ENCODE assay signal across 26 cellular contexts in the genomic region with DNA sequence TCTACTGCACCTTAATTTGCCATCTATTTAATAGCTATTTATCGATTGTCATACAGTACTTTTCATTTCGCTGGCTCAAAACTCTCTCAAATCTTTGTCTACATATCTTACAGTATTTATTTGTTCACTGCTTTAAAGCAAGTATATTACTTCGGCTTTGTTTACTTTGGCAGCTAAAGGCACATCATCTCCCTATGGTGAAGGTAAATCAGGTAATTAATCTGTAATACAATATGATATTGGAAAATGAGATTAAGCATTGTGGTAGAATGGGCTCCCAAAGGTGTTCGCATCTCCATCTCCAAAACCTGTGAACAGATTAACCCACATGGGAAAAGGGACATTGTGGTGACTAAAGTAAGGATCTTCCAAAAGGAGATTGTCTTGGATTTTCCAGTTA. TPM values are rescaled to one million over a fixed set of nuclear protein-coding genes. Genes with fewer than 3 reads are reported as not detected.
"Had no signal": no experiment of that assay in that cellular context is flagged by ENCODE, and none has a peak within 500 bp of the region (broad histone marks: within the 10 kb centered on the region; RNA-seq: fewer than 3 reads in every experiment).

No MANE protein-coding gene starts in this region.

- H3K9me3 ChIP-seq: upper lobe of right lung had no signal

- H3K27me3 Mint-ChIP-seq: activated CD4-positive, alpha-beta memory T cell treated with anti-CD3 and anti-CD28 coated beads, Interleukin-2, amount 10 ng/mL, durations not matched to agents 7 days and 5 days; activated CD4-positive, alpha-beta T cell treated with anti-CD3 and anti-CD28 coated beads, Interleukin-2, amount 10 ng/mL, durations not matched to agents 24 days and 14 days; brain; dendritic cell treated with granulocyte-macrophage colony-stimulating factor and Interleukin-4, amounts not matched to agents 40 ng/mL and 50 ng/mL, for 4 days had no signal

- H3K27me3 ChIP-seq: upper lobe of right lung had no signal

- DNase-seq: activated CD4-positive, alpha-beta memory T cell treated with anti-CD3 and anti-CD28 coated beads, Interleukin-2, amount 10 ng/mL, durations not matched to agents 7 days and 5 days; activated CD4-positive, alpha-beta T cell treated with anti-CD3 and anti-CD28 coated beads, Interleukin-2, amount 10 ng/mL, durations not matched to agents 24 days and 14 days; activated effector memory CD4-positive, alpha-beta T cell treated with anti-CD3 and anti-CD28 coated beads, Interleukin-2, amount 50 U/mL, for 16 hours; activated naive CD4-positive, alpha-beta T cell treated with anti-CD3 and anti-CD28 coated beads, Interleukin-2, amount 50 U/mL, for 16 hours; activated T-cell treated with anti-CD3 and anti-CD28 coated beads, Interleukin-2, amount 50 U/mL, for 72 hours; anterior cingulate cortex; effector CD8-positive, alpha-beta T cell; foreskin melanocyte; glutamatergic neuron; hippocampal formation; kidney glomerular epithelial cell; left ventricle myocardium superior; mammary epithelial cell; midbrain; right cardiac atrium; stimulated activated CD4-positive, alpha-beta T cell treated with anti-CD3 and anti-CD28 coated beads, Interleukin-12 subunit alpha, Interleukin-12 subunit beta, amount 100 ng/mL, for 4 hours; stimulated activated CD4-positive, alpha-beta T cell treated with anti-CD3 and anti-CD28 coated beads, Interleukin-4, amount 100 ng/mL, for 4 hours; stimulated activated naive CD8-positive, alpha-beta T cell treated with anti-CD3 and anti-CD28 coated beads, Interleukin-15, Interleukin-2, amounts not matched to agents 100 U/mL and 50 U/mL, for 24 hours; T-helper 1 cell; T-helper 9 cell had no signal

- H3K36me3 ChIP-seq: upper lobe of right lung had no signal

- H3K27ac ChIP-seq: parathyroid adenoma, upper lobe of right lung had no signal

- H3K27ac Mint-ChIP-seq: activated CD4-positive, alpha-beta memory T cell treated with anti-CD3 and anti-CD28 coated beads, Interleukin-2, amount 10 ng/mL, durations not matched to agents 7 days and 5 days; activated CD4-positive, alpha-beta T cell treated with anti-CD3 and anti-CD28 coated beads, Interleukin-2, amount 10 ng/mL, durations not matched to agents 24 days and 14 days; activated T-cell treated with anti-CD3 and anti-CD28 coated beads, Interleukin-2, amount 50 U/mL, for 72 hours; dendritic cell treated with granulocyte-macrophage colony-stimulating factor and Interleukin-4, amounts not matched to agents 40 ng/mL and 50 ng/mL, for 4 days had no signal

- H3K4me3 Mint-ChIP-seq: activated CD4-positive, alpha-beta memory T cell treated with anti-CD3 and anti-CD28 coated beads, Interleukin-2, amount 10 ng/mL, durations not matched to agents 7 days and 5 days; activated CD4-positive, alpha-beta T cell treated with anti-CD3 and anti-CD28 coated beads, Interleukin-2, amount 10 ng/mL, durations not matched to agents 24 days and 14 days; activated T-cell treated with anti-CD3 and anti-CD28 coated beads, Interleukin-2, amount 50 U/mL, for 72 hours; dendritic cell treated with granulocyte-macrophage colony-stimulating factor and Interleukin-4, amounts not matched to agents 40 ng/mL and 50 ng/mL, for 4 days; nephron had no signal

- H3K9ac ChIP-seq: parathyroid adenoma had no signal

- H3K4me3 ChIP-seq: upper lobe of right lung had no signal

- H3K9me3 Mint-ChIP-seq: activated CD4-positive, alpha-beta memory T cell treated with anti-CD3 and anti-CD28 coated beads, Interleukin-2, amount 10 ng/mL, durations not matched to agents 7 days and 5 days; activated CD4-positive, alpha-beta T cell treated with anti-CD3 and anti-CD28 coated beads, Interleukin-2, amount 10 ng/mL, durations not matched to agents 24 days and 14 days; brain; dendritic cell treated with granulocyte-macrophage colony-stimulating factor and Interleukin-4, amounts not matched to agents 40 ng/mL and 50 ng/mL, for 4 days; nephron had no signal

RNA-seq across cellular contexts. Expression of a gene that starts 37.2 kb away (rescaled TPM):
- total RNA-seq: activated CD4-positive, alpha-beta memory T cell treated with anti-CD3 and anti-CD28 coated beads, Interleukin-2, amount 10 ng/mL, durations not matched to agents 7 days and 5 days; activated CD4-positive, alpha-beta T cell treated with anti-CD3 and anti-CD28 coated beads, Interleukin-2, amount 10 ng/mL, durations not matched to agents 24 days and 14 days; subcutaneous adipose tissue had no signal
